Comparison of ENCODE assay signal across 17 cellular contexts in genomic region chr9:99365233-99365980, GRCh38.
DNase-seq lines count a peak whose midpoint lies in the region; ATAC-seq and TF ChIP-seq lines count a peak whose summit lies in the region.
"Had no signal": no experiment of that assay in that cellular context is flagged by ENCODE, and none has a peak within 500 bp of the region (broad histone marks: within the 10 kb centered on the region; RNA-seq: fewer than 3 reads in every experiment).

No MANE protein-coding gene starts in this region.

- DNase-seq in GM04503 (ENCODE audit: low read depth) (peak; percentile 47), RPMI7951 (ENCODE audit: low read depth) (peak; percentile 72), fibroblast of gingiva (ENCODE audit: low read depth) (peak; percentile 62), renal cortical epithelial cell (ENCODE audit: low read depth) (peak; percentile 21), HEK293T (ENCODE audit: extremely low spot score) (no peak)
- no peak for DNase-seq in activated T-cell treated with anti-CD3 and anti-CD28 coated beads, Interleukin-2, amount 50 U/mL, for 48 hours
- DNase-seq: activated CD4-positive, CD25-positive, alpha-beta regulatory T cell treated with anti-CD3 and anti-CD28 coated beads, Interleukin-2, amount 50 U/mL, for 72 hours; activated CD8-positive, alpha-beta memory T cell treated with anti-CD3 and anti-CD28 coated beads, Interleukin-2, amount 50 U/mL, for 4 hours; GF-D8; Kasumi-1; NCI-H146; NCI-H446 treated with DMSO at 0.1 percent for 48 hours; SHP77 treated with DMSO at 0.1 percent for 48 hours; stimulated activated CD4-positive, alpha-beta T cell treated with anti-CD3 and anti-CD28 coated beads, Interleukin-12 subunit alpha, Interleukin-12 subunit beta, amount 100 ng/mL, for 4 hours; stimulated activated naive CD8-positive, alpha-beta T cell treated with anti-CD3 and anti-CD28 coated beads, Interleukin-15, amount 100 ng/mL, for 72 hours had no signal

- CTCF ChIA-PET in HEK293T (lab: Yijun Ruan, JAX), result no interaction called here

- ATAC-seq in GM21619 (IDR thresholded peaks at IDR 0.05; ENCODE audit: unreplicated experiment) (no peak), HG03460 (IDR thresholded peaks at IDR 0.05; ENCODE audit: unreplicated experiment) (no peak)
- ATAC-seq: stimulated activated naive CD8-positive, alpha-beta T cell treated with anti-CD3 and anti-CD28 coated beads, Interleukin-15, amount 100 ng/mL, for 72 hours had no signal

- POLR2A ChIA-PET in HEK293T (lab: Yijun Ruan, JAX), result no interaction called here

TF ChIP-seq in HEK293T, 16 proteins besides CTCF, POLR2A, EP300 and RAD21:
- no peak for TF ChIP-seq ZNF384 (IDR thresholded peaks at IDR 0.05)
- TF ChIP-seq FOXM1 (IDR thresholded peaks at IDR 0.05; ENCODE audit: borderline replicate concordance), result no peak
- TF ChIP-seq LEF1 (IDR thresholded peaks at IDR 0.05; ENCODE audit: borderline replicate concordance), result no peak
- TF ChIP-seq L3MBTL2 (conservative IDR thresholded peaks at IDR 0.05), result no peak
- TF ChIP-seq NFRKB (IDR thresholded peaks at IDR 0.05), result no peak
- no peak for TF ChIP-seq BHLHE40 (IDR thresholded peaks at IDR 0.05; ENCODE audit: borderline replicate concordance)
- TF ChIP-seq FOXA1 (IDR thresholded peaks at IDR 0.05), result no peak
- no peak for TF ChIP-seq TARDBP (IDR thresholded peaks at IDR 0.05)
- no peak for TF ChIP-seq CTBP1 (IDR thresholded peaks at IDR 0.05; ENCODE audit: borderline replicate concordance)
- TF ChIP-seq ELF4 (IDR thresholded peaks at IDR 0.05), result no peak

Comparison
In these comparisons a context has a peak if more than half of its experiments do, and no peak if none do; other contexts are left out.
1. DNase-seq: peak in GM04503 (single experiment), RPMI7951 (single experiment), fibroblast of gingiva (single experiment) and renal cortical epithelial cell (single experiment); none in activated T-cell treated with anti-CD3 and anti-CD28 coated beads, Interleukin-2, amount 50 U/mL, for 48 hours (0 of 2) and HEK293T (single experiment).